In the genomic region with DNA sequence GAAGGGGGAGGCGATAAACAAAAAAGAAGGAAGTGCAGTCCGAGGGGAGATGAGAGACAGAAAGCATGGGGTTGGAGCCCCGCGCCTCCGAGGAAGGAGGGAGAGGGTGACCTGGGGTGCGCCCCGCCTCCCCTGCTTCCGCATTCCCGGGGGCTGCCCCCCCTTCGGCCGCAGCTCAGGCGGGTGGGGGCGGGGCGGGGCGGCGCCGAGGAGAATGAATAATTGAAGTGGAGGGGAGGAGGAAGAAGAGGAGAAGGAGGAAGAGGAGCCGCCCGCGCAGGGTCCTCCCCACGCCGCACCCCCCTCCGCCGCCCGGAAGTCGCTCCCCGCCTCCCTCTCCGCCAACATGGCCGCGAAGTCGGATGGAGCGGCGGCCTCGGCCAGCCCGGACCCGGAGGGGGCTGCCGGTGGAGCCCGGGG, we compare ENCODE assay signal across 8 cellular contexts. TPM values are rescaled to one million over a fixed set of nuclear protein-coding genes. Genes with fewer than 3 reads are reported as not detected.
DNase-seq lines count a peak whose midpoint lies in the region; ATAC-seq and TF ChIP-seq lines count a peak whose summit lies in the region.

A gene with protein sequence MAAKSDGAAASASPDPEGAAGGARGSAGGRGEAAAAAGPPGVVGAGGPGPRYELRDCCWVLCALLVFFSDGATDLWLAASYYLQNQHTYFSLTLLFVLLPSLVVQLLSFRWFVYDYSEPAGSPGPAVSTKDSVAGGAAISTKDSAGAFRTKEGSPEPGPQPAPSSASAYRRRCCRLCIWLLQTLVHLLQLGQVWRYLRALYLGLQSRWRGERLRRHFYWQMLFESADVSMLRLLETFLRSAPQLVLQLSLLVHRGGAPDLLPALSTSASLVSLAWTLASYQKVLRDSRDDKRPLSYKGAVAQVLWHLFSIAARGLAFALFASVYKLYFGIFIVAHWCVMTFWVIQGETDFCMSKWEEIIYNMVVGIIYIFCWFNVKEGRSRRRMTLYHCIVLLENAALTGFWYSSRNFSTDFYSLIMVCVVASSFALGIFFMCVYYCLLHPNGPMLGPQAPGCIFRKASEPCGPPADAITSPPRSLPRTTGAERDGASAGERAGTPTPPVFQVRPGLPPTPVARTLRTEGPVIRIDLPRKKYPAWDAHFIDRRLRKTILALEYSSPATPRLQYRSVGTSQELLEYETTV (plus strand): TSS at position 322 of the 420 bp plus-strand sequence. CDS start 25 bp downstream, at position 347.

- H3K9ac ChIP-seq in neural cell (ENCODE audit: low read length), result peak within 1 kb of the TSS; percentile 83

- TF ChIP-seq RAD21 in neural cell (conservative IDR thresholded peaks at IDR 0.05), result no peak

- H4K20me1 ChIP-seq in neural cell (ENCODE audit: insufficient read depth) (no peaks in the 10 kb centered on the region), PC-9 (ENCODE audit: insufficient read depth) (no peaks in the 10 kb centered on the region)

- no peaks in the 10 kb centered on the region for H3K36me3 ChIP-seq in neural cell (ENCODE audit: insufficient read depth, low read length)
- no peaks in the 10 kb centered on the region for H3K36me3 ChIP-seq in PC-9 (ENCODE audit: low read depth)

- TF ChIP-seq CTCF in neural cell (IDR thresholded peaks at IDR 0.05; ENCODE audit: poor library complexity, severe bottlenecking) (no peak), PC-9 (conservative IDR thresholded peaks at IDR 0.05) (no peak)

- H3K4me3 Mint-ChIP-seq in activated naive CD8-positive, alpha-beta T cell, result peak within 1 kb of the TSS; percentile 91

- H3K9me3 ChIP-seq in neural cell (ENCODE audit: low read length), result no peaks in the 10 kb centered on the region
- H3K9me3 ChIP-seq in PC-9 (ENCODE audit: insufficient read depth, low read depth), result no peaks in the 10 kb centered on the region

- no peak for ATAC-seq in HG02588 (IDR thresholded peaks at IDR 0.05; ENCODE audit: unreplicated experiment)

- peak; percentile 58 for DNase-seq in NCI-H1092 treated with DMSO at 0.1 percent for 48 hours (lab: John Stamatoyannopoulos, UW)
- no peak for DNase-seq in NCI-H1092 (lab: John Stamatoyannopoulos, UW)
- peak; percentile 67 for DNase-seq in NCI-H2029 (lab: John Stamatoyannopoulos, UW)
- DNase-seq in hippocampal formation (lab: John Stamatoyannopoulos, UW), result no peak
- no peak for DNase-seq in PC-9

- H3K27me3 Mint-ChIP-seq in activated naive CD8-positive, alpha-beta T cell, result peaks cover 33% of the 10 kb centered on the region

- no peaks in the 10 kb centered on the region for H3K9me2 ChIP-seq in neural cell (ENCODE audit: insufficient read depth, low read length)
- H3K9me2 ChIP-seq in PC-9 (ENCODE audit: insufficient read depth), result no peaks in the 10 kb centered on the region

- H2AFZ ChIP-seq in neural cell (ENCODE audit: low read depth, low read length), result peak within 1 kb of the TSS; percentile 93
- H2AFZ ChIP-seq in PC-9, result no peak within 1 kb of the TSS

- no peaks in the 10 kb centered on the region for H3K36me3 Mint-ChIP-seq in activated naive CD8-positive, alpha-beta T cell

- TF ChIP-seq EP300 in neural cell (conservative IDR thresholded peaks at IDR 0.05; ENCODE audit: poor library complexity, severe bottlenecking), result no peak

- H3K79me2 ChIP-seq in neural cell (replicated peaks; ENCODE audit: insufficient read depth, low read length), result peaks cover 42% of the 10 kb centered on the region
- H3K79me2 ChIP-seq in PC-9 (ENCODE audit: low read depth), result no peaks in the 10 kb centered on the region

- H3K9me3 Mint-ChIP-seq in activated naive CD8-positive, alpha-beta T cell (ENCODE audit: low read depth), result no peaks in the 10 kb centered on the region

- peak within 1 kb of the TSS; percentile 88 for H3K27ac ChIP-seq in neural cell (ENCODE audit: low read length)
- no peak within 1 kb of the TSS for H3K27ac ChIP-seq in PC-9

- H3K27me3 ChIP-seq in neural cell (ENCODE audit: insufficient read depth, low read depth, low read length), result peaks cover 16% of the 10 kb centered on the region
- H3K27me3 ChIP-seq in PC-9 (ENCODE audit: insufficient read depth, low read depth), result peaks cover 52% of the 10 kb centered on the region

- intact Hi-C loops in PC-9 (cut with micrococcal nuclease; ENCODE audit: unreplicated experiment), result no loop called here

- H3K27ac Mint-ChIP-seq in activated naive CD8-positive, alpha-beta T cell, result no peak within 1 kb of the TSS

- CTCF ChIA-PET in PC-9 (lab: Charles Lee), result no interaction called here

- H3K4me3 ChIP-seq in neural cell (ENCODE audit: low read length) (peak within 1 kb of the TSS; percentile 77), PC-9 (no peak within 1 kb of the TSS)

- H3K4me1 ChIP-seq in PC-9 (replicated peaks; ENCODE audit: insufficient read depth), result no peaks in the 10 kb centered on the region

- H3K4me2 ChIP-seq in neural cell (ENCODE audit: low read length), result peak within 1 kb of the TSS; percentile 90
- H3K4me2 ChIP-seq in PC-9, result no peak within 1 kb of the TSS

- POLR2A ChIA-PET in PC-9 (lab: Charles Lee; ENCODE audit: unreplicated experiment), result interaction anchor here (0.6 kb wide), 1 partner anchor 69 kb away, joined by 12 read pairs; no protein-coding TSS in a partner anchor

- H3K4me1 Mint-ChIP-seq in activated naive CD8-positive, alpha-beta T cell (ENCODE audit: low read depth), result peaks cover 10% of the 10 kb centered on the region

- H3F3A ChIP-seq in neural cell (ENCODE audit: insufficient read depth, low read length, poor library complexity, severe bottlenecking) (peaks cover 8% of the 10 kb centered on the region), PC-9 (ENCODE audit: insufficient read depth, low read depth) (no peaks in the 10 kb centered on the region)

- no TSS peak for BruUV-seq in PC-9 (replicated peaks; lab: Mats Ljungman, UMichigan)

TF ChIP-seq in neural cell, 6 proteins besides CTCF, POLR2A, EP300 and RAD21:
- peak; percentile 79 for TF ChIP-seq TAF1 (IDR thresholded peaks at IDR 0.05; ENCODE audit: low read depth)
- peak; percentile 80 for TF ChIP-seq POLR2AphosphoS5 (IDR thresholded peaks at IDR 0.05)
- peak; percentile 46 for TF ChIP-seq MXI1 (conservative IDR thresholded peaks at IDR 0.05; ENCODE audit: poor library complexity, severe bottlenecking)
- no peak for TF ChIP-seq EZH2 (IDR thresholded peaks at IDR 0.05; ENCODE audit: borderline replicate concordance, insufficient read depth, low read length, poor library complexity, severe bottlenecking)
- TF ChIP-seq SMC3 (conservative IDR thresholded peaks at IDR 0.05; ENCODE audit: poor library complexity), result no peak
- TF ChIP-seq, protein P1, sequence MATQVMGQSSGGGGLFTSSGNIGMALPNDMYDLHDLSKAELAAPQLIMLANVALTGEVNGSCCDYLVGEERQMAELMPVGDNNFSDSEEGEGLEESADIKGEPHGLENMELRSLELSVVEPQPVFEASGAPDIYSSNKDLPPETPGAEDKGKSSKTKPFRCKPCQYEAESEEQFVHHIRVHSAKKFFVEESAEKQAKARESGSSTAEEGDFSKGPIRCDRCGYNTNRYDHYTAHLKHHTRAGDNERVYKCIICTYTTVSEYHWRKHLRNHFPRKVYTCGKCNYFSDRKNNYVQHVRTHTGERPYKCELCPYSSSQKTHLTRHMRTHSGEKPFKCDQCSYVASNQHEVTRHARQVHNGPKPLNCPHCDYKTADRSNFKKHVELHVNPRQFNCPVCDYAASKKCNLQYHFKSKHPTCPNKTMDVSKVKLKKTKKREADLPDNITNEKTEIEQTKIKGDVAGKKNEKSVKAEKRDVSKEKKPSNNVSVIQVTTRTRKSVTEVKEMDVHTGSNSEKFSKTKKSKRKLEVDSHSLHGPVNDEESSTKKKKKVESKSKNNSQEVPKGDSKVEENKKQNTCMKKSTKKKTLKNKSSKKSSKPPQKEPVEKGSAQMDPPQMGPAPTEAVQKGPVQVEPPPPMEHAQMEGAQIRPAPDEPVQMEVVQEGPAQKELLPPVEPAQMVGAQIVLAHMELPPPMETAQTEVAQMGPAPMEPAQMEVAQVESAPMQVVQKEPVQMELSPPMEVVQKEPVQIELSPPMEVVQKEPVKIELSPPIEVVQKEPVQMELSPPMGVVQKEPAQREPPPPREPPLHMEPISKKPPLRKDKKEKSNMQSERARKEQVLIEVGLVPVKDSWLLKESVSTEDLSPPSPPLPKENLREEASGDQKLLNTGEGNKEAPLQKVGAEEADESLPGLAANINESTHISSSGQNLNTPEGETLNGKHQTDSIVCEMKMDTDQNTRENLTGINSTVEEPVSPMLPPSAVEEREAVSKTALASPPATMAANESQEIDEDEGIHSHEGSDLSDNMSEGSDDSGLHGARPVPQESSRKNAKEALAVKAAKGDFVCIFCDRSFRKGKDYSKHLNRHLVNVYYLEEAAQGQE (IDR thresholded peaks at IDR 0.05; ENCODE audit: borderline replicate concordance), result no peak
TF ChIP-seq in neural cell: peak in this region for 3.

RNA-seq across cellular contexts. Expression of the gene that starts here (rescaled TPM):
- 9.6 and 12.8 TPM in 2 replicates for polyA plus RNA-seq in neural cell
- 41.1 and 43.8 TPM in 2 replicates for polyA minus RNA-seq in neural cell
- not detected in 2 replicates for total RNA-seq in PC-9 (2021)

Comparison
In these comparisons a context has a peak if more than half of its experiments do, and no peak if none do; other contexts are left out.
1. DNase-seq: peak in NCI-H1092 treated with DMSO at 0.1 percent for 48 hours (single experiment) and NCI-H2029 (single experiment); none in NCI-H1092 (single experiment), hippocampal formation (0 of 2) and PC-9 (0 of 2).